Comparison of ENCODE assay signal across 9 cellular contexts in genomic region chr16:67883872-67884261, GRCh38. TPM values are rescaled to one million over a fixed set of nuclear protein-coding genes. Genes with fewer than 3 reads are reported as not detected.
A peak's percentile ranks its signal among the peaks of the same experiment; 100 is the strongest.
DNase-seq lines count a peak whose midpoint lies in the region; ATAC-seq and TF ChIP-seq lines count a peak whose summit lies in the region.
"Had no signal": no experiment of that assay in that cellular context is flagged by ENCODE, and none has a peak within 500 bp of the region (broad histone marks: within the 10 kb centered on the region; RNA-seq: fewer than 3 reads in every experiment).

No MANE protein-coding gene starts in this region.

- peaks cover 65% of the 10 kb centered on the region for H3K36me3 ChIP-seq in DOHH2 (ENCODE audit: control insufficient read depth, low read length)

- no peak overlapping the region for H3K27ac ChIP-seq in DOHH2 (ENCODE audit: low read depth, low read length)

- no peaks in the 10 kb centered on the region for H3K4me1 ChIP-seq in DOHH2 (ENCODE audit: control insufficient read depth, low read length)

- H3K4me1 Mint-ChIP-seq in memory B cell: no peaks in the 10 kb centered on the region
- H3K4me1 Mint-ChIP-seq: activated naive CD4-positive, alpha-beta T cell treated with anti-CD3 and anti-CD28 coated beads, Interleukin-2, amount 50 U/mL, for 24 hours had no signal

- H3K36me3 Mint-ChIP-seq in memory B cell: peaks cover 22% of the 10 kb centered on the region

- DNase-seq in LoVo (ENCODE audit: low spot score) (peak; percentile 41), cerebellum (ENCODE audit: low spot score) (peak; percentile 60), memory B cell (ENCODE audit: low spot score in 2 of 2) (peak; percentile 77 to 87)
- peak; percentile 81 for DNase-seq in activated CD4-positive, alpha-beta T cell treated with anti-CD3 and anti-CD28 coated beads for 48 hours
- DNase-seq in stimulated activated CD8-positive, alpha-beta memory T cell treated with anti-CD3 and anti-CD28 coated beads, Interleukin-4, amount 100 ng/mL, for 24 hours (ENCODE audit: low read depth): peak; percentile 66

- no peaks in the 10 kb centered on the region for H3K9me3 ChIP-seq in DOHH2 (ENCODE audit: control insufficient read depth, insufficient read depth, low read length)

- H3F3A ChIP-seq in DOHH2 (ENCODE audit: control insufficient read depth, insufficient read depth): 0 out of 2 replicates have a peak, but pooled peaks cover 2% of the 10 kb centered on the region

- H3K4me3 Mint-ChIP-seq in memory B cell: no peak overlapping the region
- H3K4me3 Mint-ChIP-seq: activated naive CD4-positive, alpha-beta T cell treated with anti-CD3 and anti-CD28 coated beads, Interleukin-2, amount 50 U/mL, for 24 hours had no signal

- ATAC-seq in memory B cell (ENCODE audit: low read depth): peak; percentile 97
- ATAC-seq in HG03571 (IDR thresholded peaks at IDR 0.05; ENCODE audit: unreplicated experiment): no peak
- no peak for ATAC-seq in GM18873 (IDR thresholded peaks at IDR 0.05; ENCODE audit: low FRiP score, unreplicated experiment)

- H3K27me3 ChIP-seq in DOHH2 (ENCODE audit: control insufficient read depth, low read length): no peaks in the 10 kb centered on the region

- H3K27ac Mint-ChIP-seq in memory B cell: no peak overlapping the region

- H4K20me1 ChIP-seq in DOHH2 (ENCODE audit: control insufficient read depth, insufficient read depth, low read depth, low read length): no peaks in the 10 kb centered on the region

- H3K79me2 ChIP-seq in DOHH2 (ENCODE audit: control insufficient read depth, low read length): no peaks in the 10 kb centered on the region

- H3K9me2 ChIP-seq in DOHH2 (replicated peaks; ENCODE audit: control insufficient read depth, low read length): no peaks in the 10 kb centered on the region

- peak; percentile 96 for TF ChIP-seq CTCF in DOHH2 (IDR thresholded peaks at IDR 0.05; ENCODE audit: low read depth, low read length, poor library complexity, severe bottlenecking)

- no peaks in the 10 kb centered on the region for H3K27me3 Mint-ChIP-seq in memory B cell
- H3K27me3 Mint-ChIP-seq: activated naive CD4-positive, alpha-beta T cell treated with anti-CD3 and anti-CD28 coated beads, Interleukin-2, amount 50 U/mL, for 24 hours had no signal

- H3K4me2 ChIP-seq in DOHH2 (ENCODE audit: low read length): no peak overlapping the region

- H3K9me3 Mint-ChIP-seq in memory B cell: no peaks in the 10 kb centered on the region
- H3K9me3 Mint-ChIP-seq: activated naive CD4-positive, alpha-beta T cell treated with anti-CD3 and anti-CD28 coated beads, Interleukin-2, amount 50 U/mL, for 24 hours had no signal

- H3K4me3 ChIP-seq in DOHH2 (ENCODE audit: low read length): no peak overlapping the region

RNA-seq across cellular contexts. Expression of gene NRN1L, which starts 0.8 kb away (rescaled TPM):
- not detected for total RNA-seq in cerebellum

RNA-seq across cellular contexts. Expression of gene PSKH1, which starts 9.2 kb away (rescaled TPM):
- total RNA-seq in cerebellum: 14.0 TPM

RNA-seq across cellular contexts. Expression of gene EDC4, which starts 11.0 kb away (rescaled TPM):
- 38.7 TPM for total RNA-seq in cerebellum

RNA-seq across cellular contexts. Expression of gene CENPT, which starts 36.4 kb away (rescaled TPM):
- total RNA-seq in cerebellum: 25.0 TPM

RNA-seq across cellular contexts. Expression of gene NUTF2, which starts 37.1 kb away (rescaled TPM):
- 83.3 TPM for total RNA-seq in cerebellum
